ENCODE assay signal across 1 cellular context in the genomic region with DNA sequence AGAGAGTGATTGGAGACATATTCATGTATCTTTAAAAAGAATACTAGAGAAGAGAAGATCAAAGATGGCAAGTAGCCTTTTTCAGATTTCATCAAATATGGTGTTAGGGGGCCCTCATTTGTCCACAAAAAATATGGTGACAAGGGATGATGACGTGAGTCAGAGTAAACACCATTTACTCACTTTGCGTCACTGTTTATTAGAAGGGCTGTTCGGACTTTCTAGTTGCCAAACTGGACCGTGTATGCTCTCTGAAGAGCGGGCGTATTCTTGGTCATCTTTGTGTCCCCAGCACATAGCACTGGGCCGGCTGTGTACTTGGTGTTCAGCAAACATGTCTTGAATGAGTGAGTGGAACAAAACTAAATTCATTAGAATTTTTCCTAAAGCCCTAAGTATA.
TF ChIP-seq lines count a peak whose summit lies in the region.

No MANE protein-coding gene starts in this region.

TF ChIP-seq in HepG2, 621 proteins besides CTCF, POLR2A, EP300 and RAD21 (continued from another document and continues in another):
- TF ChIP-seq, protein P1, sequence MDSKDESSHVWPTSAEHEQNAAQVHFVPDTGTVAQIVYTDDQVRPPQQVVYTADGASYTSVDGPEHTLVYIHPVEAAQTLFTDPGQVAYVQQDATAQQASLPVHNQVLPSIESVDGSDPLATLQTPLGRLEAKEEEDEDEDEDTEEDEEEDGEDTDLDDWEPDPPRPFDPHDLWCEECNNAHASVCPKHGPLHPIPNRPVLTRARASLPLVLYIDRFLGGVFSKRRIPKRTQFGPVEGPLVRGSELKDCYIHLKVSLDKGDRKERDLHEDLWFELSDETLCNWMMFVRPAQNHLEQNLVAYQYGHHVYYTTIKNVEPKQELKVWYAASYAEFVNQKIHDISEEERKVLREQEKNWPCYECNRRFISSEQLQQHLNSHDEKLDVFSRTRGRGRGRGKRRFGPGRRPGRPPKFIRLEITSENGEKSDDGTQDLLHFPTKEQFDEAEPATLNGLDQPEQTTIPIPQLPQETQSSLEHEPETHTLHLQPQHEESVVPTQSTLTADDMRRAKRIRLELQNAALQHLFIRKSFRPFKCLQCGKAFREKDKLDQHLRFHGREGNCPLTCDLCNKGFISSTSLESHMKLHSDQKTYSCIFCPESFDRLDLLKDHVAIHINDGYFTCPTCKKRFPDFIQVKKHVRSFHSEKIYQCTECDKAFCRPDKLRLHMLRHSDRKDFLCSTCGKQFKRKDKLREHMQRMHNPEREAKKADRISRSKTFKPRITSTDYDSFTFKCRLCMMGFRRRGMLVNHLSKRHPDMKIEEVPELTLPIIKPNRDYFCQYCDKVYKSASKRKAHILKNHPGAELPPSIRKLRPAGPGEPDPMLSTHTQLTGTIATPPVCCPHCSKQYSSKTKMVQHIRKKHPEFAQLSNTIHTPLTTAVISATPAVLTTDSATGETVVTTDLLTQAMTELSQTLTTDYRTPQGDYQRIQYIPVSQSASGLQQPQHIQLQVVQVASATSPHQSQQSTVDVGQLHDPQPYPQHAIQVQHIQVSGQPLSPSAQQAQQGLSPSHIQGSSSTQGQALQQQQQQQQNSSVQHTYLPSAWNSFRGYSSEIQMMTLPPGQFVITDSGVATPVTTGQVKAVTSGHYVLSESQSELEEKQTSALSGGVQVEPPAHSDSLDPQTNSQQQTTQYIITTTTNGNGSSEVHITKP (CRISPR knock-in tag; IDR thresholded peaks at IDR 0.05; ENCODE audit: low read depth) = no peak
- no peak for TF ChIP-seq ZSCAN9 (CRISPR knock-in tag; IDR thresholded peaks at IDR 0.05; ENCODE audit: borderline replicate concordance)
- TF ChIP-seq ZFP36 (IDR thresholded peaks at IDR 0.05; ENCODE audit: borderline replicate concordance, low read depth, low read length, partially characterized antibody) = no peak
- no peak for TF ChIP-seq IKZF4 (CRISPR knock-in tag; IDR thresholded peaks at IDR 0.05; ENCODE audit: borderline replicate concordance, low read depth, not compliant biosample characterization)
- peak; percentile 61 for TF ChIP-seq CREM (IDR thresholded peaks at IDR 0.05)
- no peak for TF ChIP-seq CREM (CRISPR knock-in tag; IDR thresholded peaks at IDR 0.05)
- TF ChIP-seq HOXA9 (CRISPR knock-in tag; IDR thresholded peaks at IDR 0.05; ENCODE audit: borderline replicate concordance) = no peak
- no peak for TF ChIP-seq KDM3A (CRISPR knock-in tag; IDR thresholded peaks at IDR 0.05; ENCODE audit: low read depth)
- TF ChIP-seq HDAC6 (IDR thresholded peaks at IDR 0.05; ENCODE audit: low read depth, low read length) = no peak
- peak; percentile 92 for TF ChIP-seq CREB1 (IDR thresholded peaks at IDR 0.05)
- peak; percentile 86 for TF ChIP-seq CREB1 (CRISPR knock-in tag; IDR thresholded peaks at IDR 0.05)
- no peak for TF ChIP-seq HNRNPK (IDR thresholded peaks at IDR 0.05; ENCODE audit: low read depth, low read length, poor library complexity, severe bottlenecking)
- no peak for TF ChIP-seq ZBTB8A (CRISPR knock-in tag; IDR thresholded peaks at IDR 0.05; ENCODE audit: borderline replicate concordance, low read depth)
- TF ChIP-seq PBX3 (CRISPR knock-in tag; IDR thresholded peaks at IDR 0.05; ENCODE audit: borderline replicate concordance) = no peak
- TF ChIP-seq, protein P2, sequence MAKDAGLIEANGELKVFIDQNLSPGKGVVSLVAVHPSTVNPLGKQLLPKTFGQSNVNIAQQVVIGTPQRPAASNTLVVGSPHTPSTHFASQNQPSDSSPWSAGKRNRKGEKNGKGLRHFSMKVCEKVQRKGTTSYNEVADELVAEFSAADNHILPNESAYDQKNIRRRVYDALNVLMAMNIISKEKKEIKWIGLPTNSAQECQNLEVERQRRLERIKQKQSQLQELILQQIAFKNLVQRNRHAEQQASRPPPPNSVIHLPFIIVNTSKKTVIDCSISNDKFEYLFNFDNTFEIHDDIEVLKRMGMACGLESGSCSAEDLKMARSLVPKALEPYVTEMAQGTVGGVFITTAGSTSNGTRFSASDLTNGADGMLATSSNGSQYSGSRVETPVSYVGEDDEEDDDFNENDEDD (CRISPR knock-in tag; IDR thresholded peaks at IDR 0.05; ENCODE audit: borderline replicate concordance) = no peak
- TF ChIP-seq, protein P3, sequence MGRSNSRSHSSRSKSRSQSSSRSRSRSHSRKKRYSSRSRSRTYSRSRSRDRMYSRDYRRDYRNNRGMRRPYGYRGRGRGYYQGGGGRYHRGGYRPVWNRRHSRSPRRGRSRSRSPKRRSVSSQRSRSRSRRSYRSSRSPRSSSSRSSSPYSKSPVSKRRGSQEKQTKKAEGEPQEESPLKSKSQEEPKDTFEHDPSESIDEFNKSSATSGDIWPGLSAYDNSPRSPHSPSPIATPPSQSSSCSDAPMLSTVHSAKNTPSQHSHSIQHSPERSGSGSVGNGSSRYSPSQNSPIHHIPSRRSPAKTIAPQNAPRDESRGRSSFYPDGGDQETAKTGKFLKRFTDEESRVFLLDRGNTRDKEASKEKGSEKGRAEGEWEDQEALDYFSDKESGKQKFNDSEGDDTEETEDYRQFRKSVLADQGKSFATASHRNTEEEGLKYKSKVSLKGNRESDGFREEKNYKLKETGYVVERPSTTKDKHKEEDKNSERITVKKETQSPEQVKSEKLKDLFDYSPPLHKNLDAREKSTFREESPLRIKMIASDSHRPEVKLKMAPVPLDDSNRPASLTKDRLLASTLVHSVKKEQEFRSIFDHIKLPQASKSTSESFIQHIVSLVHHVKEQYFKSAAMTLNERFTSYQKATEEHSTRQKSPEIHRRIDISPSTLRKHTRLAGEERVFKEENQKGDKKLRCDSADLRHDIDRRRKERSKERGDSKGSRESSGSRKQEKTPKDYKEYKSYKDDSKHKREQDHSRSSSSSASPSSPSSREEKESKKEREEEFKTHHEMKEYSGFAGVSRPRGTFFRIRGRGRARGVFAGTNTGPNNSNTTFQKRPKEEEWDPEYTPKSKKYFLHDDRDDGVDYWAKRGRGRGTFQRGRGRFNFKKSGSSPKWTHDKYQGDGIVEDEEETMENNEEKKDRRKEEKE (IDR thresholded peaks at IDR 0.05) = no peak
- TF ChIP-seq CEBPG (CRISPR knock-in tag; IDR thresholded peaks at IDR 0.05) = peak; percentile 47
- no peak for TF ChIP-seq TRIM24 (CRISPR knock-in tag; IDR thresholded peaks at IDR 0.05)
- no peak for TF ChIP-seq ZBTB49 (CRISPR knock-in tag; IDR thresholded peaks at IDR 0.05; ENCODE audit: borderline replicate concordance)
- TF ChIP-seq, protein P4, sequence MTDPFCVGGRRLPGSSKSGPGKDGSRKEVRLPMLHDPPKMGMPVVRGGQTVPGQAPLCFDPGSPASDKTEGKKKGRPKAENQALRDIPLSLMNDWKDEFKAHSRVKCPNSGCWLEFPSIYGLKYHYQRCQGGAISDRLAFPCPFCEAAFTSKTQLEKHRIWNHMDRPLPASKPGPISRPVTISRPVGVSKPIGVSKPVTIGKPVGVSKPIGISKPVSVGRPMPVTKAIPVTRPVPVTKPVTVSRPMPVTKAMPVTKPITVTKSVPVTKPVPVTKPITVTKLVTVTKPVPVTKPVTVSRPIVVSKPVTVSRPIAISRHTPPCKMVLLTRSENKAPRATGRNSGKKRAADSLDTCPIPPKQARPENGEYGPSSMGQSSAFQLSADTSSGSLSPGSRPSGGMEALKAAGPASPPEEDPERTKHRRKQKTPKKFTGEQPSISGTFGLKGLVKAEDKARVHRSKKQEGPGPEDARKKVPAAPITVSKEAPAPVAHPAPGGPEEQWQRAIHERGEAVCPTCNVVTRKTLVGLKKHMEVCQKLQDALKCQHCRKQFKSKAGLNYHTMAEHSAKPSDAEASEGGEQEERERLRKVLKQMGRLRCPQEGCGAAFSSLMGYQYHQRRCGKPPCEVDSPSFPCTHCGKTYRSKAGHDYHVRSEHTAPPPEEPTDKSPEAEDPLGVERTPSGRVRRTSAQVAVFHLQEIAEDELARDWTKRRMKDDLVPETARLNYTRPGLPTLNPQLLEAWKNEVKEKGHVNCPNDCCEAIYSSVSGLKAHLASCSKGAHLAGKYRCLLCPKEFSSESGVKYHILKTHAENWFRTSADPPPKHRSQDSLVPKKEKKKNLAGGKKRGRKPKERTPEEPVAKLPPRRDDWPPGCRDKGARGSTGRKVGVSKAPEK (CRISPR knock-in tag; IDR thresholded peaks at IDR 0.05; ENCODE audit: borderline replicate concordance) = no peak
- TF ChIP-seq TCF7 (IDR thresholded peaks at IDR 0.05; ENCODE audit: low read depth) = 0 out of 2 replicates have a peak, but pooled peaks have one; percentile 12
- TF ChIP-seq, protein P5, sequence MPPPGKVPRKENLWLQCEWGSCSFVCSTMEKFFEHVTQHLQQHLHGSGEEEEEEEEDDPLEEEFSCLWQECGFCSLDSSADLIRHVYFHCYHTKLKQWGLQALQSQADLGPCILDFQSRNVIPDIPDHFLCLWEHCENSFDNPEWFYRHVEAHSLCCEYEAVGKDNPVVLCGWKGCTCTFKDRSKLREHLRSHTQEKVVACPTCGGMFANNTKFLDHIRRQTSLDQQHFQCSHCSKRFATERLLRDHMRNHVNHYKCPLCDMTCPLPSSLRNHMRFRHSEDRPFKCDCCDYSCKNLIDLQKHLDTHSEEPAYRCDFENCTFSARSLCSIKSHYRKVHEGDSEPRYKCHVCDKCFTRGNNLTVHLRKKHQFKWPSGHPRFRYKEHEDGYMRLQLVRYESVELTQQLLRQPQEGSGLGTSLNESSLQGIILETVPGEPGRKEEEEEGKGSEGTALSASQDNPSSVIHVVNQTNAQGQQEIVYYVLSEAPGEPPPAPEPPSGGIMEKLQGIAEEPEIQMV (CRISPR knock-in tag; IDR thresholded peaks at IDR 0.05; ENCODE audit: low read depth) = no peak
- no peak for TF ChIP-seq ZNF362 (CRISPR knock-in tag; IDR thresholded peaks at IDR 0.05; ENCODE audit: borderline replicate concordance)
- TF ChIP-seq ZNF558 (CRISPR knock-in tag; IDR thresholded peaks at IDR 0.05; ENCODE audit: borderline replicate concordance) = no peak
- no peak for TF ChIP-seq BRCA1 (CRISPR knock-in tag; IDR thresholded peaks at IDR 0.05)
- no peak for TF ChIP-seq MXD4 (CRISPR knock-in tag; IDR thresholded peaks at IDR 0.05)
- no peak for TF ChIP-seq ZKSCAN5 (CRISPR knock-in tag; IDR thresholded peaks at IDR 0.05)
- TF ChIP-seq ZNF33B (CRISPR knock-in tag; IDR thresholded peaks at IDR 0.05) = no peak
- peak; percentile 83 for TF ChIP-seq HOXA3 (CRISPR knock-in tag; IDR thresholded peaks at IDR 0.05)
- TF ChIP-seq NR2F6 (IDR thresholded peaks at IDR 0.05) = no peak
- peak; percentile 45; the same call in 1 of the 2 replicates for TF ChIP-seq NR2F6 (CRISPR knock-in tag; IDR thresholded peaks at IDR 0.05)
- no peak for TF ChIP-seq ARID3A (IDR thresholded peaks at IDR 0.05; ENCODE audit: low read depth, low read length)
- TF ChIP-seq FOXP1 (IDR thresholded peaks at IDR 0.05) = peak; percentile 55; the same call in 1 of the 2 replicates
- peak; percentile 83 for TF ChIP-seq FOXP1 (CRISPR knock-in tag; IDR thresholded peaks at IDR 0.05)
- TF ChIP-seq RNF2 (conservative IDR thresholded peaks at IDR 0.05; ENCODE audit: low read depth) = no peak
- TF ChIP-seq NFKB2 (CRISPR knock-in tag; IDR thresholded peaks at IDR 0.05; ENCODE audit: borderline replicate concordance) = no peak
